Comparison of ENCODE assay signal across 11 cellular contexts in the genomic region with DNA sequence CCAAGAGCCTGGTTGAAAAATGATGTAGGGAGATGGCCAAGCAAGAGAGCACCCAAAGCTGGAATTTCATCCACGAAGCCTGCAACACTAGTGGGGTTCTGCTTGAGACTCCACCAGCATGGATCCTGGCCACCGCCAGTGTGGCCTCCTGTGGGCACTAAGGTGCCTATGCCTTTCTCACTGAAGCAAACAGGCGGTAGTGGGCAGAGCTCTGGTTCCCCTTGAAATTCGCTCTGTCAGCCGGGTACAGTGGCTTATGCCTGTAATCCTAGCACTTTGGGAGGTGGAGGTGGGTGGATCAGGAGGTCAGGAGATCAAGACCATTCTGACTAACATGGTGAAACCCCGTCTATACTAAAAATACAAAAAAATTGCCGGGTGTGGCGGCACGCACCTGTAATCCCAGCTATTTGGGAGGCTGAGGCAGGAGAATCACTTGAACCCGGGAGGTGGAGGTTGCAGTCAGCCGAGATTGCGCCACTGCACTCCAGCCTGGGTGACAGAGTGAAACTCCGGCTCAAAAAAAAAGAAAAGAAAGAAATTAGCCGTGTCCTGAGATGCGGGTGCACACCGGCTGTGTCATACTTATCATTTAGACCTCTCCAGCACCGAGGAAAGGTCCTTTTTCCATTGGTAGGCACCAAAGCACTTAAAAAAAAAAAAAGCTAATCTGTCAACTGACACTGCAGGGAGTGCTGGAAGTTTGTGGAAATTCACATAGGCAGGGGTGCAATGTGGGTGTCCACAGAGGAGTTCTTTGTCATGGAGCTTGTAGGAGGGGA. TPM values are rescaled to one million over a fixed set of nuclear protein-coding genes. Genes with fewer than 3 reads are reported as not detected.
DNase-seq lines count a peak whose midpoint lies in the region; ATAC-seq and TF ChIP-seq lines count a peak whose summit lies in the region.
"Had no signal": no experiment of that assay in that cellular context is flagged by ENCODE, and none has a peak within 500 bp of the region (broad histone marks: within the 10 kb centered on the region; RNA-seq: fewer than 3 reads in every experiment).

No MANE protein-coding gene starts in this region.

- H3K27me3 Mint-ChIP-seq in activated CD4-positive, alpha-beta T cell treated with anti-CD3 and anti-CD28 coated beads for 36 hours = no peaks in the 10 kb centered on the region

- peak overlapping the region; percentile 50 for H3K4me3 ChIP-seq in coronary artery
- H3K4me3 ChIP-seq in skin epidermis = peak overlapping the region; percentile 19 to 38 (median 33)
- H3K4me3 ChIP-seq: A549, cardiac muscle cell had no signal

- intact Hi-C loops in activated CD4-positive, alpha-beta T cell treated with anti-CD3 and anti-CD28 coated beads for 36 hours (cut with DNase I, micrococcal nuclease) = no loop called here

- H3K27ac Mint-ChIP-seq in activated CD4-positive, alpha-beta T cell treated with anti-CD3 and anti-CD28 coated beads for 36 hours = peak overlapping the region; percentile 91

- CTCF ChIA-PET in activated CD4-positive, alpha-beta T cell treated with anti-CD3 and anti-CD28 coated beads for 36 hours (lab: Charles Lee) = interaction anchor here (0.7 to 1.4 kb wide), 9 partner anchors 8 to 108 kb away, joined by 3 to 8 read pairs (median 4); partner anchors contain the start of gene CCM2

- peak overlapping the region; percentile 74 for H3K4me3 Mint-ChIP-seq in activated CD4-positive, alpha-beta T cell treated with anti-CD3 and anti-CD28 coated beads for 36 hours

- DNase-seq in activated CD4-positive, alpha-beta T cell treated with anti-CD3 and anti-CD28 coated beads for 36 hours = peak; percentile 45
- DNase-seq in activated CD4-positive, alpha-beta T cell treated with anti-CD3 and anti-CD28 coated beads, Interleukin-2, amount 50 U/mL, for 1 hour = no peak
- DNase-seq in MV-4-11 (lab: John Stamatoyannopoulos, UW) (peak; percentile 9), coronary artery (ENCODE audit: low spot score) (no peak), NCI-H2107 (lab: John Stamatoyannopoulos, UW) (no peak)

- H3K27ac ChIP-seq in coronary artery = peak overlapping the region in 1 of 2 donors; percentile 50
- peak overlapping the region in 19 of 21 experiments; percentile 4 to 99 (median 75) for H3K27ac ChIP-seq in skin epidermis
- H3K27ac ChIP-seq: A549, cardiac muscle cell had no signal

- H3K9me3 Mint-ChIP-seq in activated CD4-positive, alpha-beta T cell treated with anti-CD3 and anti-CD28 coated beads for 36 hours (ENCODE audit: low read depth) = peaks cover 3% of the 10 kb centered on the region

- POLR2A ChIA-PET in activated CD4-positive, alpha-beta T cell treated with anti-CD3 and anti-CD28 coated beads for 36 hours (lab: Charles Lee) = interaction anchor here (0.6 to 2.9 kb wide), 3 partner anchors 27 to 515 kb away, joined by 3 to 16 read pairs (median 9); no protein-coding TSS in a partner anchor

- H3K4me1 Mint-ChIP-seq in activated CD4-positive, alpha-beta T cell treated with anti-CD3 and anti-CD28 coated beads for 36 hours = peaks cover 85% of the 10 kb centered on the region

- H3K36me3 Mint-ChIP-seq in activated CD4-positive, alpha-beta T cell treated with anti-CD3 and anti-CD28 coated beads for 36 hours (ENCODE audit: low read depth) = peaks cover 69% of the 10 kb centered on the region

- no peak for TF ChIP-seq CTCF in coronary artery (IDR thresholded peaks at IDR 0.05)

- ATAC-seq in activated CD4-positive, alpha-beta T cell treated with anti-CD3 and anti-CD28 coated beads for 36 hours = peak; percentile 42
- ATAC-seq in HG02642 (IDR thresholded peaks at IDR 0.05; ENCODE audit: poor library complexity, unreplicated experiment) = no peak
- no peak for ATAC-seq in HG03521 (IDR thresholded peaks at IDR 0.05; ENCODE audit: unreplicated experiment)
- ATAC-seq: A549 had no signal

RNA-seq across cellular contexts. Expression of gene CCM2, which starts 28.3 kb away (rescaled TPM):
- total RNA-seq in activated CD4-positive, alpha-beta T cell treated with anti-CD3 and anti-CD28 coated beads for 36 hours = 10 to 100 TPM; 70.1 to 80.1 TPM

RNA-seq across cellular contexts. Expression of gene MYO1G, which starts 49.5 kb away (rescaled TPM):
- total RNA-seq in activated CD4-positive, alpha-beta T cell treated with anti-CD3 and anti-CD28 coated beads for 36 hours = 100 to 1,000 TPM; 369 to 376 TPM
- total RNA-seq: glomerular endothelial cell had no signal

Comparison
In these comparisons a context has a peak if more than half of its experiments do, and no peak if none do; other contexts are left out.
1. DNase-seq: peak in activated CD4-positive, alpha-beta T cell treated with anti-CD3 and anti-CD28 coated beads for 36 hours (single experiment) and MV-4-11 (single experiment); none in activated CD4-positive, alpha-beta T cell treated with anti-CD3 and anti-CD28 coated beads, Interleukin-2, amount 50 U/mL, for 1 hour (single experiment), coronary artery (single experiment) and NCI-H2107 (single experiment).